ENCODE assay signal across 19 cellular contexts in the genomic region with DNA sequence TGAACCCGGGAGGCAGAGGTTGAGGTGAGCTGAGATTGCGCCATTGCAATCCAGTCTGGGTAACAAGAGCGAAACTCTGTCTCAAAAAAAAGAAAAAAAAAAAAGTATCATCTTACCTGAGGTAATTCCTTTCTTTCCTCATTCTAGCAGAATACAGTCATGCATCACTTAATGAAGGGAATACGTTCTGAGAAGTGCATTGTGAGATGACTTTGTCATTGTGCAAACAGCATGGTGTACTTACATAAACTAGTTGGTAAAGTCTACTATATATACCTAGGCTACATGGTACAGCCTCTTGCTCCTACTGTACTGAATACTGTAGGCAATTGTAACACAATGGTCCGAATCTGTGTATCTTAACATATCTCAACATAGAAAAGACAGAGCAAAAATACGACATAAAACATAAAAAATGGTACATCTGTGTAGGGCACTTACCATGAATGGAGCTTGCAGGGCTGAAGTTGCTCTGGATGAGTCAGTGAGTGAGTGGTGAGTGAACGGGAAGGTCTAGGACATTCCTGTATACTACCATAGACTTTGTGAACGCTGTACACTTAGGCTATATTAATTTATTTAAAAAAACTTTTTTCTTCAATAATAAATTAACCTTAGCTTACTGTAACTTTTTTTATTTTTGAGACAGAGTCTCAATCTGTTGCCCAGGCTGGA.
"Had no signal": no experiment of that assay in that cellular context is flagged by ENCODE, and none has a peak within 500 bp of the region (broad histone marks: within the 10 kb centered on the region; RNA-seq: fewer than 3 reads in every experiment).

No MANE protein-coding gene starts in this region.

- H3K4me3 ChIP-seq: coronary artery, mucosa of descending colon, right atrium auricular region, SK-N-MC, smooth muscle cell, transverse colon had no signal

- H3K27ac ChIP-seq: coronary artery, right atrium auricular region, SK-N-MC, transverse colon had no signal

- H3K36me3 ChIP-seq: right atrium auricular region, transverse colon had no signal

- H3K9me3 ChIP-seq: mucosa of descending colon, right atrium auricular region, transverse colon had no signal

- H3K27me3 ChIP-seq: right atrium auricular region, transverse colon had no signal

- ATAC-seq: left colon; mucosa of descending colon; naive thymus-derived CD8-positive, alpha-beta T cell had no signal

- H3K4me1 ChIP-seq: right atrium auricular region, transverse colon had no signal

- DNase-seq: activated effector memory CD4-positive, alpha-beta T cell treated with anti-CD3 and anti-CD28 coated beads, Interleukin-2, amount 50 U/mL, for 16 hours; activated naive CD8-positive, alpha-beta T cell treated with anti-CD3 and anti-CD28 coated beads for 36 hours; activated T-cell treated with anti-CD3 and anti-CD28 coated beads, Interleukin-2, amount 50 U/mL, for 24 hours; aorta; caudate nucleus; effector CD4-positive, alpha-beta T cell; hippocampal formation; left colon; mucosa of descending colon; naive thymus-derived CD8-positive, alpha-beta T cell; posterior cingulate gyrus; stimulated activated CD4-positive, alpha-beta T cell treated with anti-CD3 and anti-CD28 coated beads, Interleukin-1b, Interleukin-23, amount 100 ng/mL, for 48 hours; stimulated activated naive CD4-positive, alpha-beta T cell; substantia nigra; transverse colon had no signal
